ENCODE assay signal across 26 cellular contexts in the genomic region with DNA sequence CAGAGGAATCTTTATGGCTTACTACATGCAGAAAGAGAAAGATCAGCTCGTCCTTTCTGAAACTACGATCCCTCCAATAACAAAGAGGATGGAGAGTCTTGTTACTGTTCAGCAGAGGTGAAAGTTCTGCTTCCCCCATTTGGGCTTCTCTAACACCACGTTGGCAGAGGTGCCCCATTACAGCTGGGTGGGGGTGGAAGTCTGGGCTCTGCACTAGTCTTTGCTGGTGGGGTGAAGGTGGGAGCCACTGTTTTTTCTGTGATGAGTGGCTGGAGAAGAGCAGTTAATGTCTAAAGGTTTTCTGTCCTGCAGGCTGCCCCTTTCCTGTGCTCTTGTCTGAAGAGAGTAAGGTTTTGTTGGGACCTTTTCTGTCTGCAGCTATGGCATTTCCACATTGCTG.
"Had no signal": no experiment of that assay in that cellular context is flagged by ENCODE, and none has a peak within 500 bp of the region (broad histone marks: within the 10 kb centered on the region; RNA-seq: fewer than 3 reads in every experiment).

No MANE protein-coding gene starts in this region.

- DNase-seq: stimulated activated CD4-positive, alpha-beta T cell treated with anti-CD3 and anti-CD28 coated beads, Interleukin-2, amount 100 ng/mL, for 48 hours; stimulated activated CD4-positive, alpha-beta T cell treated with anti-CD3 and anti-CD28 coated beads, Interleukin-4, amount 100 ng/mL, for 24 hours; stimulated activated CD4-positive, alpha-beta T cell treated with anti-CD3 and anti-CD28 coated beads, Interleukin-4, amount 100 ng/mL, for 4 hours; stimulated activated CD8-positive, alpha-beta memory T cell treated with anti-CD3 and anti-CD28 coated beads, Interleukin-4, amount 100 ng/mL, for 48 hours; stimulated activated naive B cell treated with anti-CD40 and anti-IgM and Interleukin-4, amounts not matched to agents 10 μg/mL and 1 μg/mL and 100 μg/mL, for 72 hours; stimulated activated naive CD4-positive, alpha-beta T cell; stimulated activated naive CD4-positive, alpha-beta T cell treated with Interleukin-2 at 50 U/mL for 16 hours; stimulated activated naive CD8-positive, alpha-beta T cell treated with anti-CD3 and anti-CD28 coated beads, Interleukin-15, amount 100 ng/mL, for 72 hours; stimulated activated naive CD8-positive, alpha-beta T cell treated with anti-CD3 and anti-CD28 coated beads, Interleukin-15, Interleukin-2, amounts not matched to agents 100 U/mL and 50 U/mL, for 24 hours; stomach; substantia nigra; testis; thyroid gland; tibial artery; transverse colon; upper lobe of left lung; upper lobe of right lung; uterus had no signal

- H3K36me3 ChIP-seq: stomach, suprapubic skin, thoracic aorta, thyroid gland, tibial artery, tibial nerve, transverse colon, upper lobe of left lung, upper lobe of right lung, uterus, vagina had no signal

- H3K27me3 ChIP-seq: stomach, suprapubic skin, testis, thyroid gland, tibial artery, tibial nerve, transverse colon, upper lobe of left lung, upper lobe of right lung, uterus, vagina had no signal

- H3K4me3 Mint-ChIP-seq: stimulated activated effector memory CD8-positive, alpha-beta T cell treated with anti-CD3 and anti-CD28 coated beads, Interleukin-12 subunit alpha, Interleukin-12 subunit beta, amount 100 ng/mL, for 72 hours; stimulated activated memory B cell treated with anti-CD40 and anti-IgM and Interleukin-4, amounts not matched to agents 10 μg/mL and 1 μg/mL and 100 μg/mL, for 72 hours; stimulated activated naive B cell treated with anti-CD40 and anti-IgM and Interleukin-4, amounts not matched to agents 10 μg/mL and 1 μg/mL and 100 μg/mL, for 72 hours; stimulated activated naive CD8-positive, alpha-beta T cell treated with anti-CD3 and anti-CD28 coated beads, Interleukin-15, amount 100 ng/mL, for 72 hours; stimulated activated naive CD8-positive, alpha-beta T cell treated with anti-CD3 and anti-CD28 coated beads, Interleukin-15, Interleukin-2, amounts not matched to agents 100 ng/mL and 50 ng/mL, for 24 hours; type B pancreatic cell had no signal

- H3K9me3 ChIP-seq: suprapubic skin, testis, thyroid gland, tibial artery, transverse colon, upper lobe of left lung, upper lobe of right lung, uterus, vagina had no signal

- H3K4me1 Mint-ChIP-seq: stimulated activated effector memory CD8-positive, alpha-beta T cell treated with anti-CD3 and anti-CD28 coated beads, Interleukin-12 subunit alpha, Interleukin-12 subunit beta, amount 100 ng/mL, for 72 hours; stimulated activated naive CD8-positive, alpha-beta T cell treated with anti-CD3 and anti-CD28 coated beads, Interleukin-15, amount 100 ng/mL, for 72 hours had no signal

- H3K27ac Mint-ChIP-seq: stimulated activated effector memory CD8-positive, alpha-beta T cell treated with anti-CD3 and anti-CD28 coated beads, Interleukin-12 subunit alpha, Interleukin-12 subunit beta, amount 100 ng/mL, for 72 hours; stimulated activated memory B cell treated with anti-CD40 and anti-IgM and Interleukin-4, amounts not matched to agents 10 μg/mL and 1 μg/mL and 100 μg/mL, for 72 hours; stimulated activated naive B cell treated with anti-CD40 and anti-IgM and Interleukin-4, amounts not matched to agents 10 μg/mL and 1 μg/mL and 100 μg/mL, for 72 hours; stimulated activated naive CD8-positive, alpha-beta T cell treated with anti-CD3 and anti-CD28 coated beads, Interleukin-15, amount 100 ng/mL, for 72 hours; stimulated activated naive CD8-positive, alpha-beta T cell treated with anti-CD3 and anti-CD28 coated beads, Interleukin-15, Interleukin-2, amounts not matched to agents 100 ng/mL and 50 ng/mL, for 24 hours; type B pancreatic cell had no signal

- H3K27me3 Mint-ChIP-seq: stimulated activated memory B cell treated with anti-CD40 and anti-IgM and Interleukin-4, amounts not matched to agents 10 μg/mL and 1 μg/mL and 100 μg/mL, for 72 hours; stimulated activated naive B cell treated with anti-CD40 and anti-IgM and Interleukin-4, amounts not matched to agents 10 μg/mL and 1 μg/mL and 100 μg/mL, for 72 hours; stimulated activated naive CD8-positive, alpha-beta T cell treated with anti-CD3 and anti-CD28 coated beads, Interleukin-15, amount 100 ng/mL, for 72 hours; stimulated activated naive CD8-positive, alpha-beta T cell treated with anti-CD3 and anti-CD28 coated beads, Interleukin-15, Interleukin-2, amounts not matched to agents 100 ng/mL and 50 ng/mL, for 24 hours; type B pancreatic cell had no signal

- H3K4me3 ChIP-seq: stomach, suprapubic skin, testis, thoracic aorta, thyroid gland, tibial artery, tibial nerve, transverse colon, upper lobe of left lung, upper lobe of right lung, uterus, vagina had no signal

- H3K36me3 Mint-ChIP-seq: stimulated activated effector memory CD8-positive, alpha-beta T cell treated with anti-CD3 and anti-CD28 coated beads, Interleukin-12 subunit alpha, Interleukin-12 subunit beta, amount 100 ng/mL, for 72 hours; type B pancreatic cell had no signal

- ATAC-seq: stimulated activated effector memory CD8-positive, alpha-beta T cell treated with anti-CD3 and anti-CD28 coated beads, Interleukin-12 subunit alpha, Interleukin-12 subunit beta, amount 100 ng/mL, for 72 hours; stimulated activated memory B cell treated with anti-CD40 and anti-IgM and Interleukin-4, amounts not matched to agents 10 μg/mL and 1 μg/mL and 100 μg/mL, for 72 hours; stimulated activated naive B cell treated with anti-CD40 and anti-IgM and Interleukin-4, amounts not matched to agents 10 μg/mL and 1 μg/mL and 100 μg/mL, for 72 hours; stimulated activated naive CD8-positive, alpha-beta T cell treated with anti-CD3 and anti-CD28 coated beads, Interleukin-15, amount 100 ng/mL, for 72 hours; stimulated activated naive CD8-positive, alpha-beta T cell treated with anti-CD3 and anti-CD28 coated beads, Interleukin-15, Interleukin-2, amounts not matched to agents 100 U/mL and 50 U/mL, for 24 hours; upper lobe of right lung had no signal

- H3K27ac ChIP-seq: stomach, suprapubic skin, testis, thoracic aorta, thyroid gland, tibial artery, tibial nerve, transverse colon, upper lobe of left lung, upper lobe of right lung, uterus, vagina had no signal

- H3K4me1 ChIP-seq: stomach, suprapubic skin, testis, thyroid gland, tibial artery, tibial nerve, transverse colon, upper lobe of left lung, upper lobe of right lung, uterus, vagina had no signal
